8 cellular contexts compared by ENCODE assay signal in the genomic region with DNA sequence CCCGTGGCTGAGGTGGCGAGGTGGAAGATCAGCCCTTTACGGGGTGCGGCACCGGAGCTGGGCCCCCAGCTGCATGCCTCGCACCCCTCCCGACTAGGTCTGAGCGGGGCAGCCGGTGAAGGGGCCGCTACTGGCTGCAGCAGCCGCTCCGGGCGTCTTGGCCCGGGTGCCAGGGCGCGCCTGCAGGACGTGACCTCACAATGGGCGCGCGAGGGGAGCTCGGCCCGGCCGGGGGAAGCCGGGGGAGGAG. TPM values are rescaled to one million over a fixed set of nuclear protein-coding genes. Genes with fewer than 3 reads are reported as not detected.
A peak's percentile ranks its signal among the peaks of the same experiment; 100 is the strongest.
DNase-seq lines count a peak whose midpoint lies in the region; ATAC-seq, FAIRE-seq and TF ChIP-seq lines count a peak whose summit lies in the region.

No MANE protein-coding gene starts in this region.

- no peak for FAIRE-seq in H54 (lab: Jason Lieb, UNC)

- peak overlapping the region; percentile 84 to 97 (median 94) for H3K4me2 ChIP-seq in BLaER1 treated with 17β-estradiol and CSF1 and Interleukin-3, amounts not matched to agents 10 nM and 100 nM
- peak overlapping the region; percentile 79 for H3K4me2 ChIP-seq in trophoblast cell (ENCODE audit: low read length)

- no peak overlapping the region for H3K23ac ChIP-seq in trophoblast cell (ENCODE audit: low read length)

- ATAC-seq in GM21786 (IDR thresholded peaks at IDR 0.05; ENCODE audit: unreplicated experiment) = peak; percentile 19
- ATAC-seq in left lobe of liver = no peak

- peak overlapping the region; percentile 89 for H4K8ac ChIP-seq in trophoblast cell (ENCODE audit: low read depth, low read length)

- peak overlapping the region; percentile 33 for H4K12ac ChIP-seq in trophoblast cell (ENCODE audit: low read depth, low read length)

- intact Hi-C loops in esophagus muscularis mucosa (cut with DNase I) = no loop called here

- no peak for TF ChIP-seq POLR2A in esophagus muscularis mucosa (IDR thresholded peaks at IDR 0.05; ENCODE audit: low read depth)
- TF ChIP-seq POLR2A in H54 (IDR thresholded peaks at IDR 0.05; ENCODE audit: low read depth, low read length) = no peak

- H4K20me1 ChIP-seq in BLaER1 treated with 17β-estradiol and CSF1 and Interleukin-3, amounts not matched to agents 10 nM and 100 nM = peaks cover 57 to 94% (median 70%) of the 10 kb centered on the region in 11 experiments

- no peak for TF ChIP-seq CTCF in esophagus muscularis mucosa (IDR thresholded peaks at IDR 0.05)

- H3K36me3 ChIP-seq in BLaER1 treated with 17β-estradiol and CSF1 and Interleukin-3, amounts not matched to agents 10 nM and 100 nM = peaks cover 27 to 48% (median 40%) of the 10 kb centered on the region in 11 experiments
- peaks cover 30% of the 10 kb centered on the region for H3K36me3 ChIP-seq in SJCRH30
- peaks cover 4 to 32% (median 26%) of the 10 kb centered on the region in 4 donors for H3K36me3 ChIP-seq in esophagus muscularis mucosa
- H3K36me3 ChIP-seq in trophoblast cell (ENCODE audit: control insufficient read depth in 1 of 2, insufficient read depth in 2 of 2, low read length in 2 of 2) = peaks cover 13 to 17% of the 10 kb centered on the region in 2 experiments

- H3K27me3 ChIP-seq in BLaER1 treated with 17β-estradiol and CSF1 and Interleukin-3, amounts not matched to agents 10 nM and 100 nM = no peaks in the 10 kb centered on the region
- H3K27me3 ChIP-seq in SJCRH30 (no peaks in the 10 kb centered on the region), esophagus muscularis mucosa (no peaks in the 10 kb centered on the region), trophoblast cell (ENCODE audit: insufficient read depth, low read length) (no peaks in the 10 kb centered on the region)

- DNase-seq in SJCRH30 (no peak), esophagus muscularis mucosa (ENCODE audit: extremely low spot score) (no peak), trophoblast cell (no peak), amniotic stem cell (lab: John Stamatoyannopoulos, UW) (no peak), left lobe of liver (ENCODE audit: low spot score) (no peak), H54 (ENCODE audit: insufficient read length, low spot score) (no peak)

- peaks cover 14% of the 10 kb centered on the region for H3K79me1 ChIP-seq in trophoblast cell (ENCODE audit: low read length)

- H3K79me2 ChIP-seq in trophoblast cell (ENCODE audit: control insufficient read depth, insufficient read depth, low read length, poor library complexity) = peaks cover 24% of the 10 kb centered on the region

- H2BK5ac ChIP-seq in trophoblast cell (ENCODE audit: low read depth, low read length, poor library complexity) = peak overlapping the region; percentile 54

- no peak overlapping the region for H2BK12ac ChIP-seq in trophoblast cell (ENCODE audit: low read length)

- H3K4ac ChIP-seq in trophoblast cell (ENCODE audit: low read depth, low read length) = peak overlapping the region; percentile 98

- H3K27ac ChIP-seq in BLaER1 treated with 17β-estradiol and CSF1 and Interleukin-3, amounts not matched to agents 10 nM and 100 nM = peak overlapping the region; percentile 93 to 99 (median 97)
- H3K27ac ChIP-seq in SJCRH30 (peak overlapping the region; percentile 71), esophagus muscularis mucosa (replicated peaks in 1 of 4) (peak overlapping the region; percentile 91 to 98 (median 96)), trophoblast cell (ENCODE audit: low read depth, low read length) (peak overlapping the region; percentile 99)

- no peaks in the 10 kb centered on the region for H3K9me3 ChIP-seq in BLaER1 treated with 17β-estradiol and CSF1 and Interleukin-3, amounts not matched to agents 10 nM and 100 nM (replicated peaks in 1 of 11)
- H3K9me3 ChIP-seq in SJCRH30 (replicated peaks) = no peaks in the 10 kb centered on the region
- H3K9me3 ChIP-seq in esophagus muscularis mucosa = no peaks in the 10 kb centered on the region
- H3K9me3 ChIP-seq in trophoblast cell (ENCODE audit: insufficient read depth, low read depth, low read length) = no peaks in the 10 kb centered on the region

- H3K9ac ChIP-seq in BLaER1 treated with 17β-estradiol and CSF1 and Interleukin-3, amounts not matched to agents 10 nM and 100 nM = peak overlapping the region; percentile 88 to 98 (median 95)
- peak overlapping the region; percentile 88 for H3K9ac ChIP-seq in trophoblast cell (ENCODE audit: low read length)

- H3K4me3 ChIP-seq in BLaER1 treated with 17β-estradiol and CSF1 and Interleukin-3, amounts not matched to agents 10 nM and 100 nM = peak overlapping the region; percentile 87 to 100 (median 98)
- H3K4me3 ChIP-seq in SJCRH30 (peak overlapping the region; percentile 94), esophagus muscularis mucosa (peak overlapping the region; percentile 74 to 94 (median 87)), trophoblast cell (ENCODE audit: low read depth, low read length) (peak overlapping the region; percentile 97)

- H3K4me1 ChIP-seq in BLaER1 treated with 17β-estradiol and CSF1 and Interleukin-3, amounts not matched to agents 10 nM and 100 nM = peaks cover 52 to 75% (median 66%) of the 10 kb centered on the region in 10 experiments
- H3K4me1 ChIP-seq in SJCRH30 (peaks cover 14% of the 10 kb centered on the region), esophagus muscularis mucosa (peaks cover 62 to 86% (median 78%) of the 10 kb centered on the region in 4 donors), trophoblast cell (ENCODE audit: control insufficient read depth in 1 of 2, insufficient read depth in 2 of 2, low read length in 2 of 2) (peaks cover 0 to 8% of the 10 kb centered on the region in 2 experiments)

- H3K18ac ChIP-seq in trophoblast cell (ENCODE audit: low read length) = peak overlapping the region; percentile 92

- H2BK120ac ChIP-seq in trophoblast cell (ENCODE audit: insufficient read depth, low read length, poor library complexity) = peak overlapping the region; percentile 91

- peak overlapping the region; percentile 97 for H2AK5ac ChIP-seq in trophoblast cell (ENCODE audit: low read length)

- no peak for TF ChIP-seq EP300 in esophagus muscularis mucosa (IDR thresholded peaks at IDR 0.05)

- peak overlapping the region; percentile 95 for H4K91ac ChIP-seq in trophoblast cell (ENCODE audit: low read depth, low read length)

- H3K14ac ChIP-seq in trophoblast cell (ENCODE audit: low read length) = peak overlapping the region; percentile 81

- 0% methylated on average over 1 of the region's 24 CpGs for WGBS in esophagus muscularis mucosa
- no CpG with 5 or more reads among the region's 24 CpGs for WGBS in trophoblast cell (ENCODE audit: extremely low coverage, insufficient coverage, insufficient read length)

- peak overlapping the region; percentile 74 for H2AFZ ChIP-seq in trophoblast cell (ENCODE audit: insufficient read depth, low read length, poor library complexity)

RNA-seq across cellular contexts. Expression of gene BAG5, which starts 0.4 kb away (rescaled TPM):
- 43.7 and 45.9 TPM in 2 replicates for total RNA-seq in SJCRH30 (2014; rRNA removed; shearing (Covaris generic))
- total RNA-seq in esophagus muscularis mucosa = 10 to 100 TPM; 27.4 to 34.7 (median 28.3) TPM
- polyA plus RNA-seq in trophoblast cell (2013) = 21.3 and 22.2 TPM in 2 replicates
- 7.5 TPM for total RNA-seq in left lobe of liver

RNA-seq across cellular contexts. Expression of gene COA8, which starts 0.7 kb away (rescaled TPM):
- total RNA-seq in SJCRH30 (2014; rRNA removed; shearing (Covaris generic)) = 43.0 and 47.2 TPM in 2 replicates
- total RNA-seq in esophagus muscularis mucosa = 10 to 100 TPM; 26.8 to 46.1 (median 37.6) TPM
- 42.0 and 45.6 TPM in 2 replicates for polyA plus RNA-seq in trophoblast cell (2013)
- 17.1 TPM for total RNA-seq in left lobe of liver

RNA-seq across cellular contexts. Expression of gene TRMT61A, which starts 33.1 kb away (rescaled TPM):
- total RNA-seq in SJCRH30 (2014; rRNA removed; shearing (Covaris generic)) = 18.1 and 18.7 TPM in 2 replicates
- 10 to 100 TPM; 28.7 to 50.0 (median 35.2) TPM for total RNA-seq in esophagus muscularis mucosa
- 3.4 and 3.5 TPM in 2 replicates for polyA plus RNA-seq in trophoblast cell (2013)
- total RNA-seq in left lobe of liver = 6.0 TPM

RNA-seq across cellular contexts. Expression of gene CKB, which starts 39.4 kb away (rescaled TPM):
- 66.4 and 84.4 TPM in 2 replicates for total RNA-seq in SJCRH30 (2014; rRNA removed; shearing (Covaris generic))
- total RNA-seq in esophagus muscularis mucosa = 1,000 to 10,000 TPM in 3 of 4 donors, 100 to 1,000 TPM in 1; 917 to 1,843 (median 1,284) TPM
- 102 and 110 TPM in 2 replicates for polyA plus RNA-seq in trophoblast cell (2013)
- total RNA-seq in left lobe of liver = 10.2 TPM
